In the genomic region with DNA sequence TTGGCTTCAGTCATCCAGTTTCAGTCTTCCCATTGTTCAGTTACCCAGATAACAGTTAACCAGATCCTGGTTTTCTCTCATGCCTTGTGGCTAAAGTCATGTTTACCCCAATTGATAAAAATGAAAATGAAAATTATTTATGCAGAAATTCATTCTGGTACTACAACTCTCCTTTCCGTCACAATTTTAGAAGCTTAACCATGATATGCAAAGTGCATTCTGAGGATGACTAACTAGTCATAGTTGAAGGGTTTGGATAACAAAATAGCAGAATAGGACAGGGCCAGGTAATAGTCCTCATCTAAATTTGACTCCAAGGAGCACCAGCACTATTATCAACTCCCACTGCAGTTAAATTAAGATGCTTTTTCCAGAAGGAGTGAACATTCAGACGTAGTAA, we compare ENCODE assay signal across 16 cellular contexts.
A peak's percentile ranks its signal among the peaks of the same experiment; 100 is the strongest.
DNase-seq lines count a peak whose midpoint lies in the region; ATAC-seq and TF ChIP-seq lines count a peak whose summit lies in the region.
"Had no signal": no experiment of that assay in that cellular context is flagged by ENCODE, and none has a peak within 500 bp of the region (broad histone marks: within the 10 kb centered on the region; RNA-seq: fewer than 3 reads in every experiment).

No MANE protein-coding gene starts in this region.

- TF ChIP-seq POLR2A in gastroesophageal sphincter (IDR thresholded peaks at IDR 0.05): no peak

- H3K27ac Mint-ChIP-seq in activated naive CD8-positive, alpha-beta T cell treated with anti-CD3 and anti-CD28 coated beads for 36 hours: no peak overlapping the region
- H3K27ac Mint-ChIP-seq: IgD-negative memory B cell, nephron had no signal

- H3K4me1 Mint-ChIP-seq in activated naive CD8-positive, alpha-beta T cell treated with anti-CD3 and anti-CD28 coated beads for 36 hours: no peaks in the 10 kb centered on the region
- H3K4me1 Mint-ChIP-seq: CD4-positive, CD25-positive, alpha-beta regulatory T cell had no signal

- intact Hi-C loops in head of caudate nucleus (cut with DNase I): no loop called here

- no peak overlapping the region for H3K4me3 ChIP-seq in gastroesophageal sphincter

- H3K27me3 ChIP-seq in gastroesophageal sphincter: no peaks in the 10 kb centered on the region

- DNase-seq in omental fat pad (ENCODE audit: low spot score) (no peak), head of caudate nucleus (no peak)
- no peak for DNase-seq in central memory CD4-positive, alpha-beta T cell
- no peak for DNase-seq in activated naive CD8-positive, alpha-beta T cell treated with anti-CD3 and anti-CD28 coated beads for 36 hours
- DNase-seq: activated CD4-positive, CD25-positive, alpha-beta regulatory T cell treated with anti-CD3 and anti-CD28 coated beads, Interleukin-2, amount 50 U/mL, for 72 hours; CD4-positive, CD25-positive, alpha-beta regulatory T cell; H7; NCI-H1436 treated with DMSO at 0.1 percent for 48 hours; NK-92 treated with Interleukin-12 subunit alpha and Interleukin-12 subunit beta, amount 100 ng/mL, for 24 hours had no signal

- WGBS in gastroesophageal sphincter (ENCODE audit: low coverage in 1 of 2), 2 donors: 48 to 78% methylated on average over 2 of the region's 2 CpGs

- H3K4me3 Mint-ChIP-seq in activated naive CD8-positive, alpha-beta T cell treated with anti-CD3 and anti-CD28 coated beads for 36 hours: no peak overlapping the region
- H3K4me3 Mint-ChIP-seq: CD4-positive, CD25-positive, alpha-beta regulatory T cell; IgD-negative memory B cell; nephron had no signal

- no peak overlapping the region for H3K27ac ChIP-seq in gastroesophageal sphincter

- no peaks in the 10 kb centered on the region for H3K36me3 ChIP-seq in gastroesophageal sphincter

- H3K4me1 ChIP-seq in gastroesophageal sphincter: no peaks in the 10 kb centered on the region

- ATAC-seq in GM19025 (IDR thresholded peaks at IDR 0.05; ENCODE audit: low read depth, unreplicated experiment) (peak; percentile 72), GM21717 (IDR thresholded peaks at IDR 0.05; ENCODE audit: unreplicated experiment) (peak; percentile 97), HG03097 (IDR thresholded peaks at IDR 0.05; ENCODE audit: low FRiP score, unreplicated experiment) (peak; percentile 95), omental fat pad (ENCODE audit: low FRiP score) (peak; percentile 52), gastroesophageal sphincter (no peak)
- ATAC-seq: SK-N-SH treated with all-trans-retinoic acid at 6 μM for 48 hours had no signal

- H3K9me3 ChIP-seq in gastroesophageal sphincter: no peaks in the 10 kb centered on the region

- peaks cover 11% of the 10 kb centered on the region for H3K27me3 Mint-ChIP-seq in activated naive CD8-positive, alpha-beta T cell treated with anti-CD3 and anti-CD28 coated beads for 36 hours

- no peaks in the 10 kb centered on the region for H3K9me3 Mint-ChIP-seq in activated naive CD8-positive, alpha-beta T cell treated with anti-CD3 and anti-CD28 coated beads for 36 hours
- H3K9me3 Mint-ChIP-seq: nephron had no signal

- H3K36me3 Mint-ChIP-seq in activated naive CD8-positive, alpha-beta T cell treated with anti-CD3 and anti-CD28 coated beads for 36 hours: no peaks in the 10 kb centered on the region
- H3K36me3 Mint-ChIP-seq: CD4-positive, CD25-positive, alpha-beta regulatory T cell; IgD-negative memory B cell had no signal

- no peak for TF ChIP-seq EP300 in gastroesophageal sphincter (IDR thresholded peaks at IDR 0.05)

- TF ChIP-seq CTCF in omental fat pad (IDR thresholded peaks at IDR 0.05) (no peak), gastroesophageal sphincter (IDR thresholded peaks at IDR 0.05) (no peak)
